Comparison of ENCODE assay signal across 21 cellular contexts in the genomic region with DNA sequence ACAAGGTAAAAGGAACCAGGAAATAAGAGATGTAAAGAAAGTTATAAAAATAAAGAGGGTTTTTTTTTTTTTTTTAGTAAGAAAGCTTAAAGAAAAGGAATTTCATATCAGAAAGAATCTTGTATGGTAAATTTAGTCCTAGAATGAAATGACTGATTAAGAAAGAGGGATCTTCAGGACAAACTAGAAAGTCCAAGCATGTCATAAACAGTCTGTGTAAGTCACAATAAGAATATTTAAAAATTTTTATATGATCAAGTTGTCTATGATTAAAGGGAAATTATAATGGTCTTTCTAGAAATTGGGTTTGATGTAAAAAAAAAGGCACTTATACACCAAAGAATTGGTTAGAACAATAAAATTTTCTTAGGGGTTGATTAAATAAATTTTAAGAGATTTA.
DNase-seq lines count a peak whose midpoint lies in the region; ATAC-seq lines count a peak whose summit lies in the region.
"Had no signal": no experiment of that assay in that cellular context is flagged by ENCODE, and none has a peak within 500 bp of the region (broad histone marks: within the 10 kb centered on the region; RNA-seq: fewer than 3 reads in every experiment).

No MANE protein-coding gene starts in this region.

- H2BK15ac ChIP-seq in neuronal stem cell (ENCODE audit: low read length), result no peak overlapping the region

- H3K18ac ChIP-seq in neuronal stem cell (ENCODE audit: low read length), result no peak overlapping the region

- no peaks in the 10 kb centered on the region for H3K36me3 ChIP-seq in neuronal stem cell (replicated peaks in 1 of 2; ENCODE audit: control insufficient read depth in 2 of 2, insufficient read depth in 2 of 2, low read length in 2 of 2)
- H3K36me3 ChIP-seq: BLaER1 treated with 17β-estradiol and CSF1 and Interleukin-3, amounts not matched to agents 10 nM and 100 nM had no signal

- H4K91ac ChIP-seq in neuronal stem cell (ENCODE audit: low read depth, low read length, poor library complexity), result no peak overlapping the region

- H3K9ac ChIP-seq in neuronal stem cell (ENCODE audit: low read depth, low read length, poor library complexity), result no peak overlapping the region
- H3K9ac ChIP-seq: BLaER1 treated with 17β-estradiol and CSF1 and Interleukin-3, amounts not matched to agents 10 nM and 100 nM had no signal

- H3K4me2 ChIP-seq in neuronal stem cell (ENCODE audit: insufficient read depth, low read length, poor library complexity, severe bottlenecking), result no peak overlapping the region
- H3K4me2 ChIP-seq: BLaER1 treated with 17β-estradiol and CSF1 and Interleukin-3, amounts not matched to agents 10 nM and 100 nM; PC-9 had no signal

- H3K27ac ChIP-seq in neuronal stem cell (replicated peaks; ENCODE audit: low read length) (no peak overlapping the region), substantia nigra (ENCODE audit: low read depth, low read length, poor library complexity, severe bottlenecking) (no peak overlapping the region)
- H3K27ac ChIP-seq: BLaER1 treated with 17β-estradiol and CSF1 and Interleukin-3, amounts not matched to agents 10 nM and 100 nM; PC-9; SK-N-MC had no signal

- in situ Hi-C loops in KBM-7 (cut with MboI; ENCODE audit: low pct_unique_long_range_greater_than_20kb, low sequenced_read_pairs), result no loop called here

- H2AFZ ChIP-seq in neuronal stem cell (ENCODE audit: low read length), result no peak overlapping the region
- H2AFZ ChIP-seq: PC-9 had no signal

- no peaks in the 10 kb centered on the region for H3K27me3 ChIP-seq in neuronal stem cell (ENCODE audit: control insufficient read depth in 3 of 3, insufficient read depth in 3 of 3, low read depth in 1 of 3, low read length in 3 of 3)
- H3K27me3 ChIP-seq: BLaER1 treated with 17β-estradiol and CSF1 and Interleukin-3, amounts not matched to agents 10 nM and 100 nM had no signal

- no peak overlapping the region for H2BK5ac ChIP-seq in neuronal stem cell (ENCODE audit: low read length)

- no peak overlapping the region for H3K4me3 ChIP-seq in neuronal stem cell (ENCODE audit: low read length in 2 of 2)
- H3K4me3 ChIP-seq: BLaER1 treated with 17β-estradiol and CSF1 and Interleukin-3, amounts not matched to agents 10 nM and 100 nM; PC-9; SK-N-MC had no signal

- DNase-seq in DMS53 (lab: John Stamatoyannopoulos, UW) (peak; percentile 30), DMS53 treated with DMSO at 0.1 percent for 48 hours (lab: John Stamatoyannopoulos, UW; ENCODE audit: unreplicated experiment) (no peak), KBM-7 (peak; percentile 20), RPMI8226 (peak; percentile 4), neuronal stem cell (ENCODE audit: low spot score) (peak; percentile 24), glomerular visceral epithelial cell (ENCODE audit: extremely low spot score) (no peak), left colon (no peak), substantia nigra (lab: John Stamatoyannopoulos, UW) (no peak)
- DNase-seq: 8988T, EL, H7, MV-4-11, NCI-H1417 treated with DMSO at 0.1 percent for 48 hours, NCI-H1930, NCI-H2171, NCI-H446 treated with DMSO at 0.1 percent for 48 hours, PC-9, T-cell had no signal

- H3K14ac ChIP-seq in neuronal stem cell (ENCODE audit: low read length), result no peak overlapping the region

- no peak overlapping the region for H4K8ac ChIP-seq in neuronal stem cell (ENCODE audit: low read depth, low read length)

- H2AK5ac ChIP-seq in neuronal stem cell (ENCODE audit: low read depth, low read length), result no peak overlapping the region

- H2BK120ac ChIP-seq in neuronal stem cell (ENCODE audit: low read depth, low read length), result no peak overlapping the region

- H3K4me1 ChIP-seq in neuronal stem cell (ENCODE audit: control insufficient read depth in 2 of 2, insufficient read depth in 1 of 2, low read depth in 1 of 2, low read length in 2 of 2), result no peaks in the 10 kb centered on the region
- H3K4me1 ChIP-seq: BLaER1 treated with 17β-estradiol and CSF1 and Interleukin-3, amounts not matched to agents 10 nM and 100 nM had no signal

- intact Hi-C loops in left colon (cut with DNase I, micrococcal nuclease), result no loop called here

- ATAC-seq in left colon, result no peak
- ATAC-seq: Right ventricle myocardium inferior, T-cell had no signal

- H3K9me3 ChIP-seq in neuronal stem cell (replicated peaks in 1 of 2; ENCODE audit: control insufficient read depth in 2 of 2, insufficient read depth in 1 of 2, low read depth in 1 of 2, low read length in 2 of 2), result no peaks in the 10 kb centered on the region

- no peaks in the 10 kb centered on the region for H3K79me1 ChIP-seq in neuronal stem cell (ENCODE audit: low read depth, low read length)

- H3K4ac ChIP-seq in neuronal stem cell (ENCODE audit: low read length), result no peak overlapping the region

- H3K23ac ChIP-seq in neuronal stem cell (ENCODE audit: low read depth, low read length, poor library complexity), result no peak overlapping the region

- no peak overlapping the region for H2BK12ac ChIP-seq in neuronal stem cell (ENCODE audit: low read length)

Comparison
In these comparisons a context has a peak if more than half of its experiments do, and no peak if none do; other contexts are left out.
1. DNase-seq: peak in DMS53 (single experiment), KBM-7 (single experiment), RPMI8226 (single experiment) and neuronal stem cell (single experiment); none in DMS53 treated with DMSO at 0.1 percent for 48 hours (single experiment), glomerular visceral epithelial cell (single experiment), left colon (0 of 2) and substantia nigra (0 of 49).